ENCODE assay signal across 26 cellular contexts in the genomic region with DNA sequence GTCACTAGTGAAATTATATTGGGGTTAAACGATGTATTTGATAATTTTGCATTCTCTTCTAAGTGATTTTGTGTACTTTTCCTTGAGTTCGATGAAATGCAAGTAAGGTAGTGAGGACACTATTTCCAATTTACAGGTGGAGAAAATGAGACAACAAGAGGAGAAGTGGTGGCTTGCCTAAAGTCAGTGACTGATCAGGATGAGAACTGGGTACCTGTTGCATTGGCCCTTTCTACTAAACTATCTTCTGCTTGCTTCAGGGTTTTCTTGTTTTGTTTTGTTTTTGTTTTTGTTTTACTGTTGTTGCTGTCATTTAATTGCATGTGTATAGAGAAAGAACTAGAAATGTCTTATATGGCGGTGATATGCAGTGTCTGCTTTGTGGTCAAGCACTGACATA.
"Had no signal": no experiment of that assay in that cellular context is flagged by ENCODE, and none has a peak within 500 bp of the region (broad histone marks: within the 10 kb centered on the region; RNA-seq: fewer than 3 reads in every experiment).

No MANE protein-coding gene starts in this region.

- ATAC-seq: left cardiac atrium; left lobe of liver; lower lobe of right lung; naive thymus-derived CD8-positive, alpha-beta T cell; right lobe of liver; stimulated activated naive B cell treated with anti-CD40 and anti-IgM and Interleukin-4, amounts not matched to agents 10 μg/mL and 1 μg/mL and 100 μg/mL, for 72 hours; stimulated activated naive CD8-positive, alpha-beta T cell treated with anti-CD3 and anti-CD28 coated beads, Interleukin-15, Interleukin-2, amounts not matched to agents 100 U/mL and 50 U/mL, for 24 hours had no signal

- H2AFZ ChIP-seq: parathyroid adenoma had no signal

- H3K4me2 ChIP-seq: smooth muscle cell had no signal

- H3K4me3 ChIP-seq: lower lobe of right lung, right atrium auricular region, right lobe of liver, smooth muscle cell, stomach, testis, thyroid gland, transverse colon, upper lobe of left lung, vagina had no signal

- H3K9me3 ChIP-seq: lower lobe of right lung, neutrophil, right atrium auricular region, right lobe of liver, stomach, testis, thyroid gland, transverse colon, upper lobe of left lung, vagina had no signal

- H3K79me2 ChIP-seq: parathyroid adenoma had no signal

- H3K27ac ChIP-seq: lower lobe of right lung, neutrophil, parathyroid adenoma, right atrium auricular region, right lobe of liver, stomach, testis, thyroid gland, transverse colon, upper lobe of left lung, vagina had no signal

- H3K9ac ChIP-seq: parathyroid adenoma had no signal

- DNase-seq: hippocampal formation; kidney glomerular epithelial cell; left cardiac atrium; lower lobe of right lung; mammary epithelial cell; mesenchymal stem cell; naive thymus-derived CD8-positive, alpha-beta T cell; occipital lobe; right lobe of liver; stimulated activated CD4-positive, alpha-beta T cell treated with anti-CD3 and anti-CD28 coated beads, Interleukin-15, amount 100 ng/mL, for 24 hours; stimulated activated CD4-positive, alpha-beta T cell treated with anti-CD3 and anti-CD28 coated beads, Interleukin-2, amount 100 ng/mL, for 24 hours; stimulated activated CD4-positive, alpha-beta T cell treated with anti-CD3 and anti-CD28 coated beads, Interleukin-4, amount 100 ng/mL, for 1 hour; stimulated activated naive B cell treated with anti-CD40 and anti-IgM and Interleukin-4, amounts not matched to agents 10 μg/mL and 1 μg/mL and 100 μg/mL, for 72 hours; stimulated activated naive CD8-positive, alpha-beta T cell treated with anti-CD3 and anti-CD28 coated beads, Interleukin-15, Interleukin-2, amounts not matched to agents 100 U/mL and 50 U/mL, for 24 hours; stomach; testis; thyroid gland; transverse colon; upper lobe of left lung had no signal

- H3K27me3 ChIP-seq: neutrophil, right atrium auricular region, right lobe of liver, stomach, testis, thyroid gland, transverse colon, upper lobe of left lung, vagina had no signal

- H3K4me1 ChIP-seq: lower lobe of right lung, parathyroid adenoma, right atrium auricular region, right lobe of liver, stomach, testis, thyroid gland, transverse colon, upper lobe of left lung, vagina had no signal

- FAIRE-seq: keratinocyte had no signal

- H3K36me3 ChIP-seq: lower lobe of right lung, neutrophil, right atrium auricular region, right lobe of liver, stomach, thyroid gland, transverse colon, upper lobe of left lung, vagina had no signal
